In the genomic region with DNA sequence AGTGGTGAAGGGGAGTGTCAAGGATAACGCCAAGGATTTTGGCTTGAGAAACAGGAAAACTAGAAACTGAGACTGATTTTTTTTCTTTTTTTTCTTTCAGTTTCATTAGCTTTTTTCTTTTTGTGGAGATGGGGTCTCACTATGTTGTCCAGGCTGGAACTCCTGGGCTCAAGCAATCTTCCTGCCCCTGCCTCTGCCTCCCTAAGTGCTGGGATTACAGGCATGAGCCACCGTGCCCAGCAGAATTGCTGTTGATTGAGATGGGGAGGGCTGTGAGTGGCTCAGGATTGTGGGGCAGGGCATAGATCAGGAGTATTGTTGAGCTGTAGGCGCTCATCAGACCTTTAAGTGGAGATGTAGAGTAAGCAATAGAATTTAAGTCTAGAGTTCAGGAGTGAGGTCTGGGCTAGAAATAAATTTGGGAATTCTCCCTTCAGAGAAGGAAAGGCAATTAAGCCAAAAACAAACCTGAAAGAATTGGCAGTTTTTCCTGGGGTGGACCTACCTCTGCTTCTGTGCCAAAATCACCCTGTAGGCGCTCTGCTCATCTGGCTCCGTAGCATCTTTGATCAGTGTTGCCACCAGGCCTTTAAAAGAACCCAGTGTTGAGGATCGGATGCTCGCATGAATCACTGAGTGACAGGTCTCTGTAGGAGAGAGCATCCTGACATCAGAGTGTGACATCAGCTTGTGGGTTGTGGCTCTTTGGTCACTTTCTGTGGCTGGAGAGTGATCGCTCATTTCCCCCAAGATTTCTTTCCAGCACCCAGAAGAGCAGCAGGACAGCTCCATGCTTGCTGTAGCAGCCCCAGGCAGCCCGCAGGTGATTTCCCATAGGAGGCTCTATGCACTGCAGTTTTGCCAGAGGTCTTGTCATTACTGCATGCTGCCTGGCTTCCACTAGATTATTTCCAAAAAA, we compare ENCODE assay signal across 7 cellular contexts. TPM values are rescaled to one million over a fixed set of nuclear protein-coding genes. Genes with fewer than 3 reads are reported as not detected.
DNase-seq lines count a peak whose midpoint lies in the region; ATAC-seq and TF ChIP-seq lines count a peak whose summit lies in the region.

No MANE protein-coding gene starts in this region.

- H3K27ac Mint-ChIP-seq in activated T-cell treated with anti-CD3 and anti-CD28 coated beads, Interleukin-2, amount 50 U/mL, for 72 hours = peak overlapping the region; percentile 87

- H3K9me3 ChIP-seq in osteoblast (ENCODE audit: low read depth, low read length) = no peaks in the 10 kb centered on the region

- in situ Hi-C loops in GM13976 (cut with MboI; ENCODE audit: low sequenced_read_pairs, unreplicated experiment) = no loop called here

- peaks cover 81% of the 10 kb centered on the region for H3K79me2 ChIP-seq in osteoblast (ENCODE audit: insufficient read depth, low read length)

- no peak overlapping the region for H2AFZ ChIP-seq in osteoblast (ENCODE audit: low read length)

- peaks cover 25% of the 10 kb centered on the region for H3K4me1 Mint-ChIP-seq in activated T-cell treated with anti-CD3 and anti-CD28 coated beads, Interleukin-2, amount 50 U/mL, for 72 hours (ENCODE audit: low read depth)

- H3K4me1 ChIP-seq in osteoblast (ENCODE audit: insufficient read depth, low read length) = no peaks in the 10 kb centered on the region

- H3K36me3 ChIP-seq in osteoblast (ENCODE audit: insufficient read depth, low read length) = peaks cover 3% of the 10 kb centered on the region

- no peaks in the 10 kb centered on the region for H3K27me3 ChIP-seq in osteoblast (ENCODE audit: insufficient read depth, low read length)

- ATAC-seq in HG02981 (IDR thresholded peaks at IDR 0.05; ENCODE audit: unreplicated experiment) (peak; percentile 80), GM21515 (IDR thresholded peaks at IDR 0.05; ENCODE audit: unreplicated experiment) (no peak), HG03039 (IDR thresholded peaks at IDR 0.05; ENCODE audit: unreplicated experiment) (no peak)
- ATAC-seq in activated T-cell treated with anti-CD3 and anti-CD28 coated beads, Interleukin-2, amount 50 U/mL, for 72 hours (replicated peaks in 1 of 2) = peak; percentile 99

- no peak overlapping the region for H3K27ac ChIP-seq in osteoblast (ENCODE audit: low read depth, low read length)

- peak overlapping the region in 1 of 2 donors; percentile 9 for H3K4me3 Mint-ChIP-seq in activated T-cell treated with anti-CD3 and anti-CD28 coated beads, Interleukin-2, amount 50 U/mL, for 72 hours

- DNase-seq in GM13976 (ENCODE audit: low spot score) (peak; percentile 54), osteoblast (ENCODE audit: insufficient read length, low spot score, missing footprints) (peak; percentile 74), GOT3 (lab: John Stamatoyannopoulos, UW) (no peak)
- peak; percentile 79 to 81 for DNase-seq in activated T-cell treated with anti-CD3 and anti-CD28 coated beads, Interleukin-2, amount 50 U/mL, for 72 hours

- H3K27me3 Mint-ChIP-seq in activated T-cell treated with anti-CD3 and anti-CD28 coated beads, Interleukin-2, amount 50 U/mL, for 72 hours (ENCODE audit: low read depth) = no peaks in the 10 kb centered on the region

- TF ChIP-seq CTCF in GM13976 (IDR thresholded peaks at IDR 0.05; ENCODE audit: borderline replicate concordance, control extremely low read depth, extremely low read depth, insufficient read depth, missing control alignments) (no peak), osteoblast (IDR thresholded peaks at IDR 0.05; ENCODE audit: extremely low read depth, low read depth, low read length) (no peak)

- no peaks in the 10 kb centered on the region for H3K9me3 Mint-ChIP-seq in activated T-cell treated with anti-CD3 and anti-CD28 coated beads, Interleukin-2, amount 50 U/mL, for 72 hours

- H3K4me2 ChIP-seq in osteoblast (ENCODE audit: insufficient read depth, low read length) = no peak overlapping the region

- no peak overlapping the region for H3K4me3 ChIP-seq in osteoblast (ENCODE audit: insufficient read depth, low read length)

- H3K36me3 Mint-ChIP-seq in activated T-cell treated with anti-CD3 and anti-CD28 coated beads, Interleukin-2, amount 50 U/mL, for 72 hours (ENCODE audit: insufficient read depth in 2 of 2) = no peaks in the 10 kb centered on the region

- peaks cover 49% of the 10 kb centered on the region for H4K20me1 ChIP-seq in osteoblast (ENCODE audit: insufficient read depth, low read length)

RNA-seq across cellular contexts. Expression of gene ABHD17C, which starts 15.8 kb away (rescaled TPM):
- total RNA-seq in activated T-cell treated with anti-CD3 and anti-CD28 coated beads, Interleukin-2, amount 50 U/mL, for 72 hours = 1 to 10 TPM; 7.0 to 9.1 TPM
- total RNA-seq in osteoblast = 11.5 and 11.6 TPM in 2 replicates

Comparison
In these comparisons a context has a peak if more than half of its experiments do, and no peak if none do; other contexts are left out.
1. ATAC-seq: peak in HG02981 (single experiment) and activated T-cell treated with anti-CD3 and anti-CD28 coated beads, Interleukin-2, amount 50 U/mL, for 72 hours (2 of 2); none in GM21515 (single experiment) and HG03039 (single experiment).